In genomic region chr11:1435820-1436467, GRCh38 we compare ENCODE assay signal across 14 cellular contexts. TPM values are rescaled to one million over a fixed set of nuclear protein-coding genes. Genes with fewer than 3 reads are reported as not detected.
DNase-seq lines count a peak whose midpoint lies in the region; ATAC-seq, FAIRE-seq and TF ChIP-seq lines count a peak whose summit lies in the region.
"Had no signal": no experiment of that assay in that cellular context is flagged by ENCODE, and none has a peak within 500 bp of the region (broad histone marks: within the 10 kb centered on the region; RNA-seq: fewer than 3 reads in every experiment).

No MANE protein-coding gene starts in this region.

- H4K91ac ChIP-seq in H1 (replicated peaks; ENCODE audit: insufficient read length, low read length) = no peak overlapping the region

- no peaks in the 10 kb centered on the region for H3K9me3 ChIP-seq in H1 (ENCODE audit: insufficient read depth in 2 of 2, low read depth in 1 of 2, low read length in 1 of 2)

- H3K27me3 ChIP-seq in H1 (replicated peaks in 1 of 4; ENCODE audit: control insufficient read depth in 3 of 4, extremely low read depth in 1 of 4, insufficient read depth in 3 of 4, low read length in 3 of 4) = no peaks in the 10 kb centered on the region

- WGBS in H1 (ENCODE audit: extremely low coverage in 1 of 2, insufficient coverage in 1 of 2, insufficient read length in 1 of 2, insufficient replicate concordance in 2 of 2, low coverage in 1 of 2, low lambda C conversion rate in 2 of 2, missing lambda C conversion rate in 1 of 2), 2 experiments = 54% methylated on average over 14 of the region's 29 CpGs; no CpG with 5 or more reads in 1 of the 2 experiments

- H3K23ac ChIP-seq in H1 (ENCODE audit: insufficient read length) = no peak overlapping the region

- BruUV-seq in MCF 10A (replicated peaks; lab: Mats Ljungman, UMichigan) = no TSS peak

- DNase-seq in stimulated activated CD8-positive, alpha-beta memory T cell treated with anti-CD3 and anti-CD28 coated beads, Interleukin-4, amount 100 ng/mL, for 24 hours (ENCODE audit: low read depth) = peak; percentile 1
- DNase-seq in stimulated activated CD8-positive, alpha-beta memory T cell treated with anti-CD3 and anti-CD28 coated beads, Interleukin-4, amount 100 ng/mL, for 48 hours = no peak
- DNase-seq in NCI-H2227 (lab: John Stamatoyannopoulos, UW; ENCODE audit: unreplicated experiment) (peak; percentile 61), H1 (ENCODE audit: low read depth in 1 of 2, low spot score in 2 of 2) (peak in 1 of 2 experiments; percentile 70), dedifferentiated amniotic fluid mesenchymal stem cell (ENCODE audit: extremely low spot score) (no peak), SKM-1 treated with dmso at 0.1 percent for 144 hours (lab: John Stamatoyannopoulos, UW; ENCODE audit: unreplicated experiment) (no peak), MCF 10A (ENCODE audit: unreplicated experiment) (no peak)
- DNase-seq: activated B cell treated with CpG ODN at 0.5 μM for 24 hours; anterior cingulate cortex; dermis blood vessel endothelial cell; NK-92 treated with Interleukin-12 subunit alpha and Interleukin-12 subunit beta, amount 100 ng/mL, for 24 hours; stimulated activated CD4-positive, alpha-beta T cell treated with anti-CD3 and anti-CD28 coated beads, Interleukin-4, amount 100 ng/mL, for 24 hours had no signal

- H2AK5ac ChIP-seq in H1 (ENCODE audit: low read depth, low read length) = no peak overlapping the region

- H3K14ac ChIP-seq in H1 (ENCODE audit: insufficient read length) = no peak overlapping the region

- H3K4me3 Mint-ChIP-seq in MCF 10A (ENCODE audit: unreplicated experiment) = no peak overlapping the region
- H3K4me3 Mint-ChIP-seq: activated B cell treated with CpG ODN at 0.5 μM for 24 hours; stimulated activated naive CD8-positive, alpha-beta T cell treated with anti-CD3 and anti-CD28 coated beads, Interleukin-15, Interleukin-2, amounts not matched to agents 100 ng/mL and 50 ng/mL, for 24 hours had no signal

- peak overlapping the region in 1 of 4 experiments; percentile 40; a peak in 1 of 8 replicates for H3K4me3 ChIP-seq in H1 (ENCODE audit: extremely low read depth in 1 of 4, insufficient read depth in 2 of 4, low read depth in 3 of 4, low read length in 4 of 4)

- POLR2A ChIA-PET in H1 (lab: Charles Lee; ENCODE audit: partially characterized antibody) = interaction anchor here (1.5 kb wide), 1 partner anchor 21 kb away, joined by 4 read pairs; no protein-coding TSS in a partner anchor
- POLR2A ChIA-PET in MCF 10A (lab: Yijun Ruan, JAX) = no interaction called here

- TF ChIP-seq EP300 in H1 (IDR thresholded peaks at IDR 0.05; ENCODE audit: borderline replicate concordance in 1 of 2, low read depth in 2 of 2, low read length in 2 of 2) = no peak

- no peak for FAIRE-seq in H1 (lab: Jason Lieb, UNC)

- H3K4ac ChIP-seq in H1 (replicated peaks; ENCODE audit: insufficient read length, low read depth, low read length) = no peak overlapping the region

- CTCF ChIA-PET in H1 (lab: Charles Lee; ENCODE audit: partially characterized antibody) (interaction anchor here (1.1 to 1.2 kb wide), 2 partner anchors 10 to 258 kb away, joined by 3 read pairs; no protein-coding TSS in a partner anchor), MCF 10A (lab: Yijun Ruan, JAX) (no interaction called here)

- H2BK12ac ChIP-seq in H1 (ENCODE audit: low read depth, low read length) = no peak overlapping the region

- H2BK20ac ChIP-seq in H1 (ENCODE audit: low read length) = no peak overlapping the region

- peak overlapping the region; percentile 33 for H4K5ac ChIP-seq in H1 (ENCODE audit: insufficient read length, low read depth, low read length)

- peaks cover 0 to 13% (median 9%) of the 10 kb centered on the region in 4 experiments; a peak in 6 of 7 replicates for H3K4me1 ChIP-seq in H1 (replicated peaks in 1 of 4; ENCODE audit: control insufficient read depth in 3 of 4, insufficient read depth in 4 of 4, low read length in 3 of 4)

- no peak overlapping the region; the same call in 1 of the 2 replicates for H4K8ac ChIP-seq in H1 (ENCODE audit: extremely low read depth, insufficient read depth, low read length)

- H2BK15ac ChIP-seq in H1 (ENCODE audit: low read length) = no peak overlapping the region

- no peak for TF ChIP-seq RAD21 in H1 (IDR thresholded peaks at IDR 0.05 in 1 of 2, conservative IDR thresholded peaks at IDR 0.05 in 1 of 2; ENCODE audit: low read depth in 2 of 2, low read length in 2 of 2)

- no peak for TF ChIP-seq CTCF in H1 (IDR thresholded peaks at IDR 0.05; ENCODE audit: control extremely low read depth in 1 of 3, insufficient read depth in 1 of 3, low read depth in 1 of 3, low read length in 3 of 3)
- TF ChIP-seq CTCF in MCF 10A (IDR thresholded peaks at IDR 0.05; ENCODE audit: unreplicated experiment) = no peak

- intact Hi-C loops in MCF 10A (cut with micrococcal nuclease) = no loop called here

- no peaks in the 10 kb centered on the region for H3K27me3 Mint-ChIP-seq in MCF 10A (ENCODE audit: insufficient read depth, unreplicated experiment)
- H3K27me3 Mint-ChIP-seq: activated B cell treated with CpG ODN at 0.5 μM for 24 hours; stimulated activated naive CD8-positive, alpha-beta T cell treated with anti-CD3 and anti-CD28 coated beads, Interleukin-15, Interleukin-2, amounts not matched to agents 100 ng/mL and 50 ng/mL, for 24 hours had no signal

- H3K23me2 ChIP-seq in H1 (ENCODE audit: low read depth, low read length) = no peaks in the 10 kb centered on the region

- H3K36me3 ChIP-seq in H1 (ENCODE audit: control insufficient read depth in 2 of 4, insufficient read depth in 4 of 4, low read length in 3 of 4) = no peaks in the 10 kb centered on the region

- no peak overlapping the region for H3K9ac ChIP-seq in H1 (replicated peaks in 1 of 4; ENCODE audit: extremely low read depth in 1 of 4, low read depth in 3 of 4, low read length in 3 of 4)

- ATAC-seq in HG03520 (IDR thresholded peaks at IDR 0.05; ENCODE audit: unreplicated experiment) = no peak

- peaks cover 9 to 20% of the 10 kb centered on the region in 2 experiments for H4K20me1 ChIP-seq in H1 (replicated peaks in 1 of 2; ENCODE audit: control insufficient read depth in 1 of 2, insufficient read depth in 2 of 2, low read length in 2 of 2)

- H2BK120ac ChIP-seq in H1 (replicated peaks; ENCODE audit: low read depth, low read length) = no peak overlapping the region

- H3K27ac ChIP-seq in H1 (ENCODE audit: low read depth, low read length) = no peak overlapping the region

- H2AFZ ChIP-seq in H1 (ENCODE audit: low read length) = no peak overlapping the region

- H3K36me3 Mint-ChIP-seq in MCF 10A (ENCODE audit: insufficient read depth, unreplicated experiment) = no peaks in the 10 kb centered on the region

- H3K79me2 ChIP-seq in H1 (ENCODE audit: control insufficient read depth in 1 of 2, insufficient read depth in 2 of 2, low read length in 2 of 2) = peaks cover 0 to 6% of the 10 kb centered on the region in 2 experiments; a peak in 1 of 4 replicates

- no peaks in the 10 kb centered on the region for H3K4me1 Mint-ChIP-seq in MCF 10A (ENCODE audit: insufficient read depth, unreplicated experiment)
- H3K4me1 Mint-ChIP-seq: activated B cell treated with CpG ODN at 0.5 μM for 24 hours had no signal

- H3K4me2 ChIP-seq in H1 (ENCODE audit: insufficient read depth in 1 of 2, low read depth in 2 of 2, low read length in 2 of 2) = peak overlapping the region; percentile 7 to 61; a peak in 3 of 4 replicates

- no peak overlapping the region for H2BK5ac ChIP-seq in H1 (ENCODE audit: low read depth, low read length)

- H3K9me3 Mint-ChIP-seq in MCF 10A (ENCODE audit: unreplicated experiment) = no peaks in the 10 kb centered on the region
- H3K9me3 Mint-ChIP-seq: activated B cell treated with CpG ODN at 0.5 μM for 24 hours; stimulated activated naive CD8-positive, alpha-beta T cell treated with anti-CD3 and anti-CD28 coated beads, Interleukin-15, Interleukin-2, amounts not matched to agents 100 ng/mL and 50 ng/mL, for 24 hours had no signal

- TF ChIP-seq POLR2A in H1 (IDR thresholded peaks at IDR 0.05; ENCODE audit: control extremely low read depth in 1 of 2, low read depth in 2 of 2, low read length in 2 of 2) = no peak

- H3K27ac Mint-ChIP-seq in MCF 10A (ENCODE audit: low read depth, unreplicated experiment) = no peak overlapping the region
- H3K27ac Mint-ChIP-seq: activated B cell treated with CpG ODN at 0.5 μM for 24 hours; stimulated activated naive CD8-positive, alpha-beta T cell treated with anti-CD3 and anti-CD28 coated beads, Interleukin-15, Interleukin-2, amounts not matched to agents 100 ng/mL and 50 ng/mL, for 24 hours had no signal

- H3K79me1 ChIP-seq in H1 (ENCODE audit: low read depth, low read length) = peaks cover 4% of the 10 kb centered on the region

- H3K18ac ChIP-seq in H1 (ENCODE audit: extremely low read depth, low read length) = no peak overlapping the region

- no peak overlapping the region for H3K56ac ChIP-seq in H1 (replicated peaks; ENCODE audit: insufficient read length, low read depth, low read length)

TF ChIP-seq in H1, 55 proteins besides CTCF, POLR2A, EP300 and RAD21 (continues in another document):
- TF ChIP-seq POLR2AphosphoS5 (IDR thresholded peaks at IDR 0.05; ENCODE audit: low read depth, low read length) = no peak
- TF ChIP-seq HDAC6 (IDR thresholded peaks at IDR 0.05; ENCODE audit: low read depth, low read length) = no peak
- no peak for TF ChIP-seq CBX8 (IDR thresholded peaks at IDR 0.05; ENCODE audit: borderline replicate concordance, low read depth, low read length)

RNA-seq across cellular contexts. Expression of gene BRSK2, which starts 46.2 kb away (rescaled TPM):
- 26.2 and 27.1 TPM in 2 replicates for total RNA-seq in H1 (2021; fragmentation: NEBNext Ultra II Directional; extraction: Animal tissue kit (Norgen Biotek cat#: 25700))
- 17.3 and 23.9 TPM in 2 replicates for polyA plus RNA-seq in H1 (2011; rRNA removed)
- polyA plus RNA-seq in H1 (2011; cell fraction: cytosol; rRNA removed) = 18.7 TPM
- 79.9 TPM for polyA plus RNA-seq in H1 (2011; cell fraction: nucleus; rRNA removed)
- 19.0 to 31.0 TPM (median 27.3 TPM) in 4 replicates for polyA plus RNA-seq in H1 (2012, experiment 1 of 2)
- 18.0 TPM for polyA plus RNA-seq in H1 (2012, experiment 2 of 2)
- polyA plus RNA-seq in H1 (2013, experiment 1 of 2) = 27.0 TPM
- polyA plus RNA-seq in H1 (2013, experiment 2 of 2) = 24.6 TPM
- 6.4 and 6.5 TPM in 2 replicates for polyA minus RNA-seq in H1 (2011; rRNA and poly(A)+ RNA removed)
- polyA minus RNA-seq in H1 (2011; cell fraction: cytosol; rRNA and poly(A)+ RNA removed) = 10.0 TPM
- 18.1 TPM for polyA minus RNA-seq in H1 (2011; cell fraction: nucleus; rRNA and poly(A)+ RNA removed)
- 0.34 and 0.44 TPM in 2 replicates for total RNA-seq in MCF 10A (2022)

RNA-seq across cellular contexts. Expression of gene MOB2, which starts 50.6 kb away (rescaled TPM):
- total RNA-seq in H1 (2021; fragmentation: NEBNext Ultra II Directional; extraction: Animal tissue kit (Norgen Biotek cat#: 25700)) = 18.3 and 18.6 TPM in 2 replicates
- 28.2 and 28.5 TPM in 2 replicates for polyA plus RNA-seq in H1 (2011; rRNA removed)
- 37.2 TPM for polyA plus RNA-seq in H1 (2011; cell fraction: cytosol; rRNA removed)
- polyA plus RNA-seq in H1 (2011; cell fraction: nucleus; rRNA removed) = 34.8 TPM
- polyA plus RNA-seq in H1 (2012, experiment 1 of 2) = 15.1 to 24.8 TPM (median 22.8 TPM) in 4 replicates
- polyA plus RNA-seq in H1 (2012, experiment 2 of 2) = 22.6 TPM
- polyA plus RNA-seq in H1 (2013, experiment 1 of 2) = 9.6 TPM
- polyA plus RNA-seq in H1 (2013, experiment 2 of 2) = 9.7 TPM
- 33.6 and 38.3 TPM in 2 replicates for polyA minus RNA-seq in H1 (2011; rRNA and poly(A)+ RNA removed)
- polyA minus RNA-seq in H1 (2011; cell fraction: cytosol; rRNA and poly(A)+ RNA removed) = 17.2 TPM
- polyA minus RNA-seq in H1 (2011; cell fraction: nucleus; rRNA and poly(A)+ RNA removed) = 14.7 TPM
- total RNA-seq in MCF 10A (2022) = 20.1 and 20.2 TPM in 2 replicates

Comparison
In these comparisons a context has a peak if more than half of its experiments do, and no peak if none do; other contexts are left out.
1. DNase-seq: peak in stimulated activated CD8-positive, alpha-beta memory T cell treated with anti-CD3 and anti-CD28 coated beads, Interleukin-4, amount 100 ng/mL, for 24 hours (single experiment) and NCI-H2227 (single experiment); none in stimulated activated CD8-positive, alpha-beta memory T cell treated with anti-CD3 and anti-CD28 coated beads, Interleukin-4, amount 100 ng/mL, for 48 hours (single experiment), dedifferentiated amniotic fluid mesenchymal stem cell (single experiment), SKM-1 treated with dmso at 0.1 percent for 144 hours (single experiment) and MCF 10A (single experiment).
2. RNA of gene BRSK2, which starts 46.2 kb away (total RNA-seq): 26.2 to 27.1 TPM in H1; 0.34 to 0.44 TPM in MCF 10A; every median in the first group is over 10 times any median in the second.